8 cellular contexts compared by ENCODE assay signal in genomic region chr3:177357352-177358084, GRCh38.
DNase-seq lines count a peak whose midpoint lies in the region; ATAC-seq and TF ChIP-seq lines count a peak whose summit lies in the region.

No MANE protein-coding gene starts in this region.

- no peaks in the 10 kb centered on the region for H3K27me3 ChIP-seq in CD4-positive, alpha-beta T cell (ENCODE audit: control insufficient read depth, insufficient read depth, low read length)
- H3K27me3 ChIP-seq in Peyer's patch (no peaks in the 10 kb centered on the region), brain microvascular endothelial cell (replicated peaks) (no peaks in the 10 kb centered on the region), kidney epithelial cell (ENCODE audit: control insufficient read depth, insufficient read depth, low read length) (no peaks in the 10 kb centered on the region)

- no peak for TF ChIP-seq CTCF in CD4-positive, alpha-beta T cell (IDR thresholded peaks at IDR 0.05)
- TF ChIP-seq CTCF in HFFc6 (IDR thresholded peaks at IDR 0.05) (peak; percentile 32), Peyer's patch (IDR thresholded peaks at IDR 0.05) (peak in 1 of 6 experiments; percentile 34), brain microvascular endothelial cell (IDR thresholded peaks at IDR 0.05; ENCODE audit: low read depth, low read length, missing control alignments) (peak; percentile 14), kidney epithelial cell (IDR thresholded peaks at IDR 0.05; ENCODE audit: insufficient read depth, low read length, poor library complexity, severe bottlenecking) (no peak)

- peaks cover 57% of the 10 kb centered on the region for H3K4me1 Mint-ChIP-seq in CD4-positive, alpha-beta T cell (ENCODE audit: low read depth)
- peaks cover 47% of the 10 kb centered on the region for H3K4me1 Mint-ChIP-seq in HFFc6 (ENCODE audit: low read depth)
- peaks cover 69% of the 10 kb centered on the region for H3K4me1 Mint-ChIP-seq in stimulated activated naive CD8-positive, alpha-beta T cell treated with anti-CD3 and anti-CD28 coated beads, Interleukin-15, amount 100 ng/mL, for 72 hours

- peaks cover 13% of the 10 kb centered on the region for H3K27me3 Mint-ChIP-seq in CD4-positive, alpha-beta T cell
- H3K27me3 Mint-ChIP-seq in HFFc6 (ENCODE audit: insufficient read depth) = peaks cover 4% of the 10 kb centered on the region
- no peaks in the 10 kb centered on the region for H3K27me3 Mint-ChIP-seq in stimulated activated naive CD8-positive, alpha-beta T cell treated with anti-CD3 and anti-CD28 coated beads, Interleukin-15, amount 100 ng/mL, for 72 hours

- peaks cover 18% of the 10 kb centered on the region for H3K36me3 Mint-ChIP-seq in CD4-positive, alpha-beta T cell (ENCODE audit: low read depth)
- no peaks in the 10 kb centered on the region for H3K36me3 Mint-ChIP-seq in HFFc6 (ENCODE audit: low read depth)

- no peaks in the 10 kb centered on the region for H3K36me3 ChIP-seq in Peyer's patch
- H3K36me3 ChIP-seq in brain microvascular endothelial cell (replicated peaks) = no peaks in the 10 kb centered on the region
- H3K36me3 ChIP-seq in kidney epithelial cell (ENCODE audit: control insufficient read depth, insufficient read depth, low read length) = no peaks in the 10 kb centered on the region

- POLR2A ChIA-PET in CD4-positive, alpha-beta T cell (lab: Charles Lee) = interaction anchor here (1.2 to 10.8 kb wide), 4 partner anchors 11 to 305 kb away, joined by 5 to 523 read pairs (median 54); partner anchors contain the start of gene TBL1XR1

- no peak for TF ChIP-seq POLR2A in Peyer's patch (IDR thresholded peaks at IDR 0.05)

- H3K27ac ChIP-seq in CD4-positive, alpha-beta T cell (ENCODE audit: low read depth, low read length) = no peak overlapping the region
- H3K27ac ChIP-seq in Peyer's patch (peak overlapping the region; percentile 87 to 94 (median 90)), brain microvascular endothelial cell (peak overlapping the region; percentile 93)

- peak overlapping the region; percentile 100 for H3K27ac Mint-ChIP-seq in CD4-positive, alpha-beta T cell
- H3K27ac Mint-ChIP-seq in HFFc6 = peak overlapping the region; percentile 95
- H3K27ac Mint-ChIP-seq in stimulated activated naive CD8-positive, alpha-beta T cell treated with anti-CD3 and anti-CD28 coated beads, Interleukin-15, amount 100 ng/mL, for 72 hours = peak overlapping the region; percentile 5 to 16

- no peak for DNase-seq in CD4-positive, alpha-beta T cell
- peak; percentile 77 for DNase-seq in HFFc6
- DNase-seq in Peyer's patch = peak in 2 of 3 donors; percentile 56 to 78
- DNase-seq in brain microvascular endothelial cell = peak; percentile 88
- peak; percentile 89 for DNase-seq in kidney epithelial cell (ENCODE audit: low read depth)
- peak in 1 of 2 donors; percentile 23 for DNase-seq in stimulated activated naive CD8-positive, alpha-beta T cell treated with anti-CD3 and anti-CD28 coated beads, Interleukin-15, amount 100 ng/mL, for 72 hours
- no peak for DNase-seq in NCI-H446 treated with DMSO at 0.1 percent for 48 hours (lab: John Stamatoyannopoulos, UW)

- CTCF ChIA-PET in CD4-positive, alpha-beta T cell (lab: Charles Lee) = interaction anchor here (1.1 to 5.1 kb wide), 3 partner anchors 17 to 306 kb away, joined by 3 to 25 read pairs (median 3); no protein-coding TSS in a partner anchor

- H3K4me1 ChIP-seq in Peyer's patch = peaks cover 10 to 51% (median 28%) of the 10 kb centered on the region in 4 donors

- no peak for ATAC-seq in CD4-positive, alpha-beta T cell (ENCODE audit: poor library complexity)
- no peak for ATAC-seq in stimulated activated naive CD8-positive, alpha-beta T cell treated with anti-CD3 and anti-CD28 coated beads, Interleukin-15, amount 100 ng/mL, for 72 hours
- no peak for ATAC-seq in HG03521 (IDR thresholded peaks at IDR 0.05; ENCODE audit: unreplicated experiment)

- intact Hi-C loops in CD4-positive, alpha-beta T cell (cut with DNase I, micrococcal nuclease) = loop anchor here (2.0 to 10.0 kb wide), 5 partner anchors 40 to 309 kb away; no protein-coding TSS in a partner anchor

- H3K4me3 Mint-ChIP-seq in CD4-positive, alpha-beta T cell = peak overlapping the region; percentile 98
- peak overlapping the region; percentile 74 for H3K4me3 Mint-ChIP-seq in HFFc6
- peak overlapping the region; percentile 81 to 83 for H3K4me3 Mint-ChIP-seq in stimulated activated naive CD8-positive, alpha-beta T cell treated with anti-CD3 and anti-CD28 coated beads, Interleukin-15, amount 100 ng/mL, for 72 hours

- H3K4me3 ChIP-seq in Peyer's patch (peak overlapping the region in 2 of 4 donors; percentile 15 to 44), brain microvascular endothelial cell (ENCODE audit: low read depth, low read length) (no peak overlapping the region), kidney epithelial cell (ENCODE audit: low read depth, low read length) (no peak overlapping the region)

- H3K9me3 Mint-ChIP-seq in CD4-positive, alpha-beta T cell = no peaks in the 10 kb centered on the region
- H3K9me3 Mint-ChIP-seq in HFFc6 = no peaks in the 10 kb centered on the region
- peaks cover 0 to 4% of the 10 kb centered on the region in 2 donors for H3K9me3 Mint-ChIP-seq in stimulated activated naive CD8-positive, alpha-beta T cell treated with anti-CD3 and anti-CD28 coated beads, Interleukin-15, amount 100 ng/mL, for 72 hours

- H3K9me3 ChIP-seq in CD4-positive, alpha-beta T cell (ENCODE audit: control insufficient read depth, low read length) = no peaks in the 10 kb centered on the region
- H3K9me3 ChIP-seq in Peyer's patch = no peaks in the 10 kb centered on the region

- in situ Hi-C loops in brain microvascular endothelial cell (cut with HindIII; ENCODE audit: low pct_ligation_motif_present, low sequenced_read_pairs) = no loop called here

Comparison
In these comparisons a context has a peak if more than half of its experiments do, and no peak if none do; other contexts are left out.
1. DNase-seq: peak in HFFc6 (single experiment), Peyer's patch (2 of 3), brain microvascular endothelial cell (single experiment) and kidney epithelial cell (single experiment); none in CD4-positive, alpha-beta T cell (0 of 10) and NCI-H446 treated with DMSO at 0.1 percent for 48 hours (single experiment).
2. H3K27ac Mint-ChIP-seq: peak in every context shown above with its lines; median percentile 100 in CD4-positive, alpha-beta T cell; 95 in HFFc6; 10 in stimulated activated naive CD8-positive, alpha-beta T cell treated with anti-CD3 and anti-CD28 coated beads, Interleukin-15, amount 100 ng/mL, for 72 hours.
3. CTCF ChIP-seq: peak in HFFc6 (single experiment) and brain microvascular endothelial cell (single experiment); none in CD4-positive, alpha-beta T cell (single experiment) and kidney epithelial cell (single experiment).
4. Peak in every context shown above with its lines, with median percentiles within 50 percentile points of each other: H3K4me3 Mint-ChIP-seq.